ENCODE assay signal across 1 cellular context in the genomic region with DNA sequence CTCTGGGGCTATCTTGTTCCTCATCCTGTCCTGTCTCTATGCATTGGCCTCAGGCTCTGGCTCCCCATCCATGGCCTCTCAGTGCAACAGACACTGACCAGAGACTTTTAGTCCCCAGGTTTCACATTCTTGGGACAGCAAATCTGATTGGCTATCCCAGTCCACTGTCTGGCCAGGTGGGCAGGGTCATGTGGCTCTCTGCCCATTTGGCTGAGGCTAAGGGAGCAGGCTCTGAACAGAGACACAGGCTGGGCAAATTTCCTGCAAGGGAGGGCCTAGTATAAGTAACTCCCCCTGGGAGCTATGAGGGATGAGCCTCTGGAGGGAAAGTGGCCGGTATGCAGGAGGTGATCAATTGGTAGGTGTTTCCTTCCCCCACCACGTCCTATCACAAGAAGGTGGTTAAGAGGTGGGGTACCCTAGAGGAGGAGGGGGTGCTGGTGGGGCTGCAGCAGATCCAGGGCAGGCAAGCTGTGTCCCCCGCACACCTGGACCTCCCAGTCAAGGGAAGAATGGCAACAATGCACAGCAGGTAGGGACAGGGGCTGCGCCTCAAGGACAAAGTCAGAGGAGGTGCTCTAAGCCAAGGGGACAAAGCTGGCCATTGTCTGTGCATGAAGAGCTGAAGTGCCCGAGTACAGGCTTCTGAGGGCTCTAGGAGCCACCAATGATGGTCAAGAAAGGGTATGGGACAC.
TF ChIP-seq lines count a peak whose summit lies in the region.

No MANE protein-coding gene starts in this region.

TF ChIP-seq in HepG2, 621 proteins besides CTCF, POLR2A, EP300 and RAD21:
- peak; percentile 64 for TF ChIP-seq ZNF768 (CRISPR knock-in tag; IDR thresholded peaks at IDR 0.05)
- no peak for TF ChIP-seq SRSF1 (optimal IDR thresholded peaks at IDR 0.05; ENCODE audit: low read depth, low read length)
- TF ChIP-seq ZNF143 (CRISPR knock-in tag; IDR thresholded peaks at IDR 0.05), result no peak
- 0 out of 2 replicates have a peak, but pooled peaks have one; percentile 61 for TF ChIP-seq POLR2AphosphoS2 (IDR thresholded peaks at IDR 0.05; ENCODE audit: low read depth, low read length)
- no peak for TF ChIP-seq SOX13 (IDR thresholded peaks at IDR 0.05)
- 0 out of 4 replicates have a peak, but pooled peaks of 1 of the 2 experiments have one; percentile 15 for TF ChIP-seq SOX13 (CRISPR knock-in tag; conservative IDR thresholded peaks at IDR 0.05 in 1 of 2, IDR thresholded peaks at IDR 0.05 in 1 of 2)
- peak; percentile 5; the same call in 1 of the 2 replicates for TF ChIP-seq POLR2G (IDR thresholded peaks at IDR 0.05; ENCODE audit: low read depth, low read length)
TF ChIP-seq in HepG2: peak in this region for 4.
